ENCODE assay signal across 16 cellular contexts in genomic region chr10:121357323-121357835, GRCh38.
"Had no signal": no experiment of that assay in that cellular context is flagged by ENCODE, and none has a peak within 500 bp of the region (broad histone marks: within the 10 kb centered on the region; RNA-seq: fewer than 3 reads in every experiment).

No MANE protein-coding gene starts in this region.

- H3K36me3 ChIP-seq: esophagus muscularis mucosa, gastroesophageal sphincter, left ventricle myocardium inferior had no signal

- H3K27me3 Mint-ChIP-seq: central memory CD8-positive, alpha-beta T cell; naive B cell; type B pancreatic cell had no signal

- H3K4me3 Mint-ChIP-seq: central memory CD8-positive, alpha-beta T cell; naive B cell; nephron progenitor cell; type B pancreatic cell had no signal

- H3K36me3 Mint-ChIP-seq: naive B cell, type B pancreatic cell had no signal

- DNase-seq: effector memory CD4-positive, alpha-beta T cell; left ventricle myocardium inferior; mesenchymal stem cell; naive B cell; nephron progenitor cell; right cardiac atrium; small intestine; stimulated activated CD4-positive, alpha-beta T cell treated with anti-CD3 and anti-CD28 coated beads, Interleukin-2, amount 100 ng/mL, for 48 hours; stimulated activated naive CD4-positive, alpha-beta T cell treated with Interleukin-2 at 50 U/mL for 16 hours had no signal

- FAIRE-seq: endometrium, small intestine, urothelium cell line had no signal

- H3K27ac Mint-ChIP-seq: naive B cell, nephron progenitor cell, type B pancreatic cell had no signal

- H3K27ac ChIP-seq: esophagus muscularis mucosa, gastroesophageal sphincter, left ventricle myocardium inferior had no signal

- H3K4me3 ChIP-seq: esophagus muscularis mucosa, gastroesophageal sphincter, left ventricle myocardium inferior, lung had no signal

- H3K4me1 Mint-ChIP-seq: central memory CD8-positive, alpha-beta T cell; naive B cell had no signal

- H3K27me3 ChIP-seq: esophagus muscularis mucosa, gastroesophageal sphincter had no signal

- ATAC-seq: gastroesophageal sphincter, right cardiac atrium had no signal

- H3K9me3 ChIP-seq: esophagus muscularis mucosa, gastroesophageal sphincter, left ventricle myocardium inferior had no signal

- H3K4me1 ChIP-seq: esophagus muscularis mucosa, gastroesophageal sphincter, left ventricle myocardium inferior had no signal
